ENCODE assay signal across 11 cellular contexts in genomic region chr14:61533513-61534255, GRCh38.
DNase-seq lines count a peak whose midpoint lies in the region; ATAC-seq and FAIRE-seq lines count a peak whose summit lies in the region.
"Had no signal": no experiment of that assay in that cellular context is flagged by ENCODE, and none has a peak within 500 bp of the region (broad histone marks: within the 10 kb centered on the region; RNA-seq: fewer than 3 reads in every experiment).

No MANE protein-coding gene starts in this region.

- no peak for DNase-seq in CD4-positive, alpha-beta memory T cell
- DNase-seq in HTR-8/SVneo (ENCODE audit: insufficient read length, low spot score), result no peak
- no peak for DNase-seq in activated naive CD8-positive, alpha-beta T cell treated with anti-CD3 and anti-CD28 coated beads, Interleukin-2, amount 10 ng/mL, durations not matched to agents 7 days and 5 days
- no peak for DNase-seq in NOMO-1 treated with dmso at 0.1 percent for 144 hours (lab: John Stamatoyannopoulos, UW; ENCODE audit: unreplicated experiment)
- DNase-seq in COLO668 (lab: John Stamatoyannopoulos, UW; ENCODE audit: unreplicated experiment), result no peak
- DNase-seq in globus pallidus (ENCODE audit: low spot score), result no peak
- DNase-seq: C1 segment of cervical spinal cord, NCI-H2227 treated with DMSO at 0.1 percent for 48 hours, substantia nigra had no signal

- POLR2A ChIA-PET in CD4-positive, alpha-beta memory T cell (lab: Charles Lee; ENCODE audit: partially characterized antibody), result interaction anchor here (1.3 kb wide), 1 partner anchor 55 kb away, joined by 4 read pairs; no protein-coding TSS in a partner anchor
- POLR2A ChIA-PET in activated naive CD8-positive, alpha-beta T cell treated with anti-CD3 and anti-CD28 coated beads, Interleukin-2, amount 10 ng/mL, durations not matched to agents 7 days and 5 days (lab: Charles Lee), result interaction anchor here (1.1 kb wide), 1 partner anchor 161 kb away, joined by 4 read pairs; the partner anchor contains the start of gene HIF1A

- no peaks in the 10 kb centered on the region for H3K9me3 ChIP-seq in CD4-positive, alpha-beta memory T cell (ENCODE audit: control insufficient read depth in 1 of 2, low read length in 2 of 2)
- no peaks in the 10 kb centered on the region for H3K9me3 ChIP-seq in mucosa of rectum (ENCODE audit: control insufficient read depth in 2 of 2, low read length in 2 of 2)

- peaks cover 17 to 50% (median 34%) of the 10 kb centered on the region in 4 donors for H3K4me1 Mint-ChIP-seq in CD4-positive, alpha-beta memory T cell
- peaks cover 77% of the 10 kb centered on the region for H3K4me1 Mint-ChIP-seq in activated naive CD8-positive, alpha-beta T cell treated with anti-CD3 and anti-CD28 coated beads, Interleukin-2, amount 10 ng/mL, durations not matched to agents 7 days and 5 days

- H3K4me1 ChIP-seq in CD4-positive, alpha-beta memory T cell (ENCODE audit: insufficient read depth, low read length), result no peaks in the 10 kb centered on the region
- peaks cover 46 to 63% of the 10 kb centered on the region in 2 donors for H3K4me1 ChIP-seq in mucosa of rectum (ENCODE audit: control insufficient read depth in 2 of 2, insufficient read depth in 2 of 2, low read length in 2 of 2)

- CTCF ChIA-PET in CD4-positive, alpha-beta memory T cell (lab: Charles Lee; ENCODE audit: partially characterized antibody), result interaction anchor here (0.6 kb wide), 1 partner anchor 71 kb away, joined by 3 read pairs; no protein-coding TSS in a partner anchor

- peaks cover 74% of the 10 kb centered on the region for H3K36me3 ChIP-seq in CD4-positive, alpha-beta memory T cell (ENCODE audit: insufficient read depth, low read length)
- no peaks in the 10 kb centered on the region for H3K36me3 ChIP-seq in mucosa of rectum (ENCODE audit: control insufficient read depth in 2 of 2, insufficient read depth in 2 of 2, low read length in 2 of 2)

- H3K4me3 ChIP-seq in CD4-positive, alpha-beta memory T cell (ENCODE audit: low read length in 2 of 2), result no peak overlapping the region
- no peak overlapping the region for H3K4me3 ChIP-seq in mucosa of rectum (ENCODE audit: low read length in 2 of 2)

- H3K36me3 Mint-ChIP-seq in CD4-positive, alpha-beta memory T cell, result peaks cover 60 to 86% of the 10 kb centered on the region in 2 donors
- H3K36me3 Mint-ChIP-seq in activated naive CD8-positive, alpha-beta T cell treated with anti-CD3 and anti-CD28 coated beads, Interleukin-2, amount 10 ng/mL, durations not matched to agents 7 days and 5 days, result peaks cover 67% of the 10 kb centered on the region

- intact Hi-C loops in CD4-positive, alpha-beta memory T cell (cut with micrococcal nuclease), result loop anchor here (5.0 to 10.0 kb wide), 2 partner anchors 34 to 239 kb away; no protein-coding TSS in a partner anchor

- no peak for ATAC-seq in activated naive CD8-positive, alpha-beta T cell treated with anti-CD3 and anti-CD28 coated beads, Interleukin-2, amount 10 ng/mL, durations not matched to agents 7 days and 5 days (ENCODE audit: low read depth)
- no peak for ATAC-seq in GM21737 (IDR thresholded peaks at IDR 0.05; ENCODE audit: unreplicated experiment)

- peaks cover 0 to 2% (median 0%) of the 10 kb centered on the region in 8 donors for H3K9me3 Mint-ChIP-seq in CD4-positive, alpha-beta memory T cell
- no peaks in the 10 kb centered on the region for H3K9me3 Mint-ChIP-seq in activated naive CD8-positive, alpha-beta T cell treated with anti-CD3 and anti-CD28 coated beads, Interleukin-2, amount 10 ng/mL, durations not matched to agents 7 days and 5 days

- H3K27ac Mint-ChIP-seq in CD4-positive, alpha-beta memory T cell, result peak overlapping the region; percentile 6 to 83 (median 65)
- H3K27ac Mint-ChIP-seq in activated naive CD8-positive, alpha-beta T cell treated with anti-CD3 and anti-CD28 coated beads, Interleukin-2, amount 10 ng/mL, durations not matched to agents 7 days and 5 days, result peak overlapping the region; percentile 69

- no peak overlapping the region for H3K27ac ChIP-seq in CD4-positive, alpha-beta memory T cell (ENCODE audit: low read depth, low read length)
- H3K27ac ChIP-seq in mucosa of rectum (ENCODE audit: low read depth in 2 of 2, low read length in 2 of 2), result peak overlapping the region; percentile 56 to 76

- no peaks in the 10 kb centered on the region for H3K27me3 Mint-ChIP-seq in CD4-positive, alpha-beta memory T cell
- no peaks in the 10 kb centered on the region for H3K27me3 Mint-ChIP-seq in activated naive CD8-positive, alpha-beta T cell treated with anti-CD3 and anti-CD28 coated beads, Interleukin-2, amount 10 ng/mL, durations not matched to agents 7 days and 5 days

- no peaks in the 10 kb centered on the region for H3K27me3 ChIP-seq in CD4-positive, alpha-beta memory T cell (ENCODE audit: insufficient read depth, low read length)
- no peaks in the 10 kb centered on the region for H3K27me3 ChIP-seq in mucosa of rectum (ENCODE audit: control insufficient read depth in 2 of 2, insufficient read depth in 2 of 2, low read length in 2 of 2)

- H3K9ac ChIP-seq in mucosa of rectum (ENCODE audit: low read depth in 1 of 2, low read length in 2 of 2), result no peak overlapping the region

- FAIRE-seq in HTR-8/SVneo (lab: Jason Lieb, UNC), result peak; percentile 96

- H3K4me3 Mint-ChIP-seq in CD4-positive, alpha-beta memory T cell, result peak overlapping the region in 1 of 8 donors; percentile 36
- H3K4me3 Mint-ChIP-seq in activated naive CD8-positive, alpha-beta T cell treated with anti-CD3 and anti-CD28 coated beads, Interleukin-2, amount 10 ng/mL, durations not matched to agents 7 days and 5 days, result no peak overlapping the region
